Comparison of ENCODE assay signal across 1 cellular context in genomic region chr1:156912861-156913808, GRCh38.
TF ChIP-seq lines count a peak whose summit lies in the region.

No MANE protein-coding gene starts in this region.

TF ChIP-seq in HCT116, 20 proteins besides CTCF, POLR2A, EP300 and RAD21 (continued from another document):
- TF ChIP-seq ATF3 (IDR thresholded peaks at IDR 0.05), result no peak
